In genomic region chr11:60396790-60397189, GRCh38 we compare ENCODE assay signal across 15 cellular contexts. TPM values are rescaled to one million over a fixed set of nuclear protein-coding genes. Genes with fewer than 3 reads are reported as not detected.
DNase-seq lines count a peak whose midpoint lies in the region; ATAC-seq and TF ChIP-seq lines count a peak whose summit lies in the region.
"Had no signal": no experiment of that assay in that cellular context is flagged by ENCODE, and none has a peak within 500 bp of the region (broad histone marks: within the 10 kb centered on the region; RNA-seq: fewer than 3 reads in every experiment).

No MANE protein-coding gene starts in this region.

- H3K36me3 Mint-ChIP-seq in dendritic cell treated with granulocyte-macrophage colony-stimulating factor and Interleukin-4, amounts not matched to agents 40 ng/mL and 50 ng/mL, for 4 days (ENCODE audit: low read depth), result peaks cover 84% of the 10 kb centered on the region
- H3K36me3 Mint-ChIP-seq: CD8-positive, alpha-beta memory T cell had no signal

- no peak overlapping the region for H3K4me3 Mint-ChIP-seq in dendritic cell treated with granulocyte-macrophage colony-stimulating factor and Interleukin-4, amounts not matched to agents 40 ng/mL and 50 ng/mL, for 4 days
- H3K4me3 Mint-ChIP-seq: activated naive CD4-positive, alpha-beta T cell treated with anti-CD3 and anti-CD28 coated beads for 36 hours; CD8-positive, alpha-beta memory T cell; nephron had no signal

- TF ChIP-seq CTCF in GM12864 (IDR thresholded peaks at IDR 0.05; ENCODE audit: low read depth, low read length, missing control alignments), result no peak

- DNase-seq in GM12864 (ENCODE audit: low read depth), result peak; percentile 66
- DNase-seq in H7, result no peak
- no peak for DNase-seq in stimulated activated CD4-positive, alpha-beta T cell treated with anti-CD3 and anti-CD28 coated beads, Interleukin-2, amount 100 ng/mL, for 24 hours
- DNase-seq: activated naive CD4-positive, alpha-beta T cell treated with anti-CD3 and anti-CD28 coated beads for 36 hours; CD8-positive, alpha-beta memory T cell; NCI-H82; stimulated activated CD4-positive, alpha-beta T cell treated with anti-CD3 and anti-CD28 coated beads, Interleukin-2, amount 100 ng/mL, for 48 hours; WERI-Rb-1 had no signal

- H3K27me3 ChIP-seq in H7 (ENCODE audit: control insufficient read depth, insufficient read depth, low read length), result no peaks in the 10 kb centered on the region
- H3K27me3 ChIP-seq: tibial artery had no signal

- H3K27ac Mint-ChIP-seq in dendritic cell treated with granulocyte-macrophage colony-stimulating factor and Interleukin-4, amounts not matched to agents 40 ng/mL and 50 ng/mL, for 4 days, result peak overlapping the region; percentile 92
- H3K27ac Mint-ChIP-seq: activated naive CD4-positive, alpha-beta T cell treated with anti-CD3 and anti-CD28 coated beads for 36 hours; nephron had no signal

- H3K4me3 ChIP-seq in GM12864 (ENCODE audit: low read depth, low read length) (no peak overlapping the region), H7 (ENCODE audit: insufficient read depth, low read depth, low read length) (no peak overlapping the region)
- H3K4me3 ChIP-seq: tibial artery had no signal

- no peaks in the 10 kb centered on the region for H3K9me3 Mint-ChIP-seq in dendritic cell treated with granulocyte-macrophage colony-stimulating factor and Interleukin-4, amounts not matched to agents 40 ng/mL and 50 ng/mL, for 4 days
- H3K9me3 Mint-ChIP-seq: activated naive CD4-positive, alpha-beta T cell treated with anti-CD3 and anti-CD28 coated beads for 36 hours; CD8-positive, alpha-beta memory T cell had no signal

- intact Hi-C loops in dendritic cell treated with granulocyte-macrophage colony-stimulating factor and Interleukin-4, amounts not matched to agents 40 ng/mL and 50 ng/mL, for 4 days (cut with micrococcal nuclease), result loop anchor here (1.0 kb wide), 2 partner anchors 18 to 32 kb away; partner anchors contain the start of gene MS4A7

- H3K36me3 ChIP-seq in H7 (replicated peaks; ENCODE audit: control insufficient read depth, insufficient read depth, low read length), result no peaks in the 10 kb centered on the region
- H3K36me3 ChIP-seq: tibial artery, WERI-Rb-1 had no signal

- peak; percentile 72 for ATAC-seq in GM21360 (IDR thresholded peaks at IDR 0.05; ENCODE audit: unreplicated experiment)
- ATAC-seq in HG03460 (IDR thresholded peaks at IDR 0.05; ENCODE audit: unreplicated experiment), result peak; percentile 77
- ATAC-seq in SK-N-SH treated with all-trans-retinoic acid at 6 μM for 48 hours, result no peak
- ATAC-seq in HG03039 (IDR thresholded peaks at IDR 0.05; ENCODE audit: unreplicated experiment), result no peak

- H3K4me1 Mint-ChIP-seq in dendritic cell treated with granulocyte-macrophage colony-stimulating factor and Interleukin-4, amounts not matched to agents 40 ng/mL and 50 ng/mL, for 4 days (ENCODE audit: low read depth), result peaks cover 62% of the 10 kb centered on the region
- H3K4me1 Mint-ChIP-seq: nephron had no signal

- H3K27me3 Mint-ChIP-seq in dendritic cell treated with granulocyte-macrophage colony-stimulating factor and Interleukin-4, amounts not matched to agents 40 ng/mL and 50 ng/mL, for 4 days, result no peaks in the 10 kb centered on the region

TF ChIP-seq in SK-N-SH treated with all-trans-retinoic acid at 6 μM for 48 hours, 23 proteins besides CTCF, POLR2A, EP300 and RAD21:
- TF ChIP-seq ZFP3 (CRISPR knock-in tag; IDR thresholded peaks at IDR 0.05) (no peak), TOX (CRISPR knock-in tag; IDR thresholded peaks at IDR 0.05; ENCODE audit: borderline replicate concordance) (no peak), OSR1 (CRISPR knock-in tag; IDR thresholded peaks at IDR 0.05) (no peak), ARNTL (CRISPR knock-in tag; IDR thresholded peaks at IDR 0.05; ENCODE audit: borderline replicate concordance, low read depth) (no peak), TSHZ2 (CRISPR knock-in tag; IDR thresholded peaks at IDR 0.05) (no peak), ZFP30 (CRISPR knock-in tag; IDR thresholded peaks at IDR 0.05) (no peak), ZNF70 (CRISPR knock-in tag; IDR thresholded peaks at IDR 0.05) (no peak), SNAI2 (CRISPR knock-in tag; IDR thresholded peaks at IDR 0.05) (no peak), ESRRG (CRISPR knock-in tag; IDR thresholded peaks at IDR 0.05) (no peak), POU6F1 (CRISPR knock-in tag; IDR thresholded peaks at IDR 0.05; ENCODE audit: borderline replicate concordance, low read depth) (no peak), ZNF8 (CRISPR knock-in tag; IDR thresholded peaks at IDR 0.05) (no peak), ZNF565 (CRISPR knock-in tag; conservative IDR thresholded peaks at IDR 0.05; ENCODE audit: low read depth) (no peak), BACH2 (CRISPR knock-in tag; IDR thresholded peaks at IDR 0.05; ENCODE audit: borderline replicate concordance) (no peak), TCF4 (CRISPR knock-in tag; IDR thresholded peaks at IDR 0.05; ENCODE audit: borderline replicate concordance) (no peak), PATZ1 (CRISPR knock-in tag; IDR thresholded peaks at IDR 0.05; ENCODE audit: borderline replicate concordance) (no peak), CSDC2 (CRISPR knock-in tag; IDR thresholded peaks at IDR 0.05) (no peak), PPARA (CRISPR knock-in tag; IDR thresholded peaks at IDR 0.05; ENCODE audit: borderline replicate concordance) (no peak)

RNA-seq across cellular contexts. Expression of gene MS4A14, which starts 0.5 kb away (rescaled TPM):
- total RNA-seq in H7 (2014; rRNA removed; shearing (Covaris generic)), result not detected in 2 replicates
- total RNA-seq: activated naive CD4-positive, alpha-beta T cell treated with anti-CD3 and anti-CD28 coated beads for 36 hours; CD8-positive, alpha-beta memory T cell had no signal

RNA-seq across cellular contexts. Expression of gene MS4A7, which starts 18.5 kb away (rescaled TPM):
- total RNA-seq in H7 (2014; rRNA removed; shearing (Covaris generic)), result not detected in 2 replicates
- total RNA-seq: activated naive CD4-positive, alpha-beta T cell treated with anti-CD3 and anti-CD28 coated beads for 36 hours had no signal

RNA-seq across cellular contexts. Expression of gene MS4A5, which starts 32.6 kb away (rescaled TPM):
- total RNA-seq in H7 (2014; rRNA removed; shearing (Covaris generic)), result not detected in 2 replicates
- total RNA-seq: activated naive CD4-positive, alpha-beta T cell treated with anti-CD3 and anti-CD28 coated beads for 36 hours; CD8-positive, alpha-beta memory T cell had no signal

RNA-seq across cellular contexts. Expression of gene MS4A1, which starts 58.9 kb away (rescaled TPM):
- not detected in 2 replicates for total RNA-seq in H7 (2014; rRNA removed; shearing (Covaris generic))

Comparison
In these comparisons a context has a peak if more than half of its experiments do, and no peak if none do; other contexts are left out.
1. ATAC-seq: peak in GM21360 (single experiment) and HG03460 (single experiment); none in SK-N-SH treated with all-trans-retinoic acid at 6 μM for 48 hours (single experiment) and HG03039 (single experiment).